In genomic region chr11:72752088-72752914, GRCh38 we compare ENCODE assay signal across 8 cellular contexts. TPM values are rescaled to one million over a fixed set of nuclear protein-coding genes. Genes with fewer than 3 reads are reported as not detected.
DNase-seq lines count a peak whose midpoint lies in the region; ATAC-seq and TF ChIP-seq lines count a peak whose summit lies in the region.

ARAP1 (minus strand) TSS chr11:72752408; CDS start chr11:72727128, 25,280 bp downstream.

- H3K4me3 ChIP-seq in ACC112 (ENCODE audit: low read depth, low read length), result peak within 1 kb of the TSS; percentile 95
- peak within 1 kb of the TSS; percentile 82 for H3K4me3 ChIP-seq in OCI-LY3 (ENCODE audit: low read length)
- peak within 1 kb of the TSS; percentile 68 for H3K4me3 ChIP-seq in epithelial cell of proximal tubule (ENCODE audit: low read depth, low read length)

- H3K27me3 ChIP-seq in ACC112 (ENCODE audit: insufficient read depth, low read length) (no peaks in the 10 kb centered on the region), OCI-LY3 (ENCODE audit: low read depth, low read length) (no peaks in the 10 kb centered on the region)

- H3K4me1 ChIP-seq in ACC112 (ENCODE audit: control insufficient read depth, insufficient read depth, low read length, unreplicated experiment), result peaks cover 19% of the 10 kb centered on the region
- H3K4me1 ChIP-seq in OCI-LY3 (ENCODE audit: low read length), result peaks cover 16% of the 10 kb centered on the region

- DNase-seq in activated T-cell treated with anti-CD3 and anti-CD28 coated beads for 24 hours (ENCODE audit: low read depth) (peak; percentile 64), epithelial cell of proximal tubule (ENCODE audit: low read depth) (no peak), mucosa of gallbladder (ENCODE audit: low spot score) (peak; percentile 68)
- peak; percentile 27 to 51 for DNase-seq in stimulated activated CD8-positive, alpha-beta memory T cell treated with anti-CD3 and anti-CD28 coated beads, Interleukin-4, amount 100 ng/mL, for 4 hours (ENCODE audit: low read depth in 2 of 2, low spot score in 1 of 2)

- H2AFZ ChIP-seq in ACC112 (ENCODE audit: low read length, unreplicated experiment), result peak within 1 kb of the TSS; percentile 93
- peak within 1 kb of the TSS; percentile 74 for H2AFZ ChIP-seq in OCI-LY3 (ENCODE audit: low read depth, low read length)

- TF ChIP-seq CTCF in OCI-LY3 (IDR thresholded peaks at IDR 0.05; ENCODE audit: low read depth, low read length), result no peak
- TF ChIP-seq CTCF in epithelial cell of proximal tubule (conservative IDR thresholded peaks at IDR 0.05; ENCODE audit: low read depth, low read length), result no peak

- no peaks in the 10 kb centered on the region for H3K36me3 ChIP-seq in ACC112 (ENCODE audit: insufficient read depth, low read length)
- no peaks in the 10 kb centered on the region for H3K36me3 ChIP-seq in OCI-LY3 (replicated peaks; ENCODE audit: low read depth, low read length)

- peak within 1 kb of the TSS; percentile 96 for H3K4me2 ChIP-seq in OCI-LY3 (ENCODE audit: low read length)

- no peaks in the 10 kb centered on the region for H3K9me3 ChIP-seq in OCI-LY3 (ENCODE audit: insufficient read depth, low read length)

- H3K79me2 ChIP-seq in ACC112 (ENCODE audit: control insufficient read depth, insufficient read depth, low read length, unreplicated experiment) (peaks cover 32% of the 10 kb centered on the region), OCI-LY3 (ENCODE audit: low read length) (peaks cover 24% of the 10 kb centered on the region)

- ATAC-seq in GM18858 (IDR thresholded peaks at IDR 0.05; ENCODE audit: unreplicated experiment) (peak; percentile 65), HG03354 (IDR thresholded peaks at IDR 0.05; ENCODE audit: poor library complexity, severe bottlenecking, unreplicated experiment) (peak; percentile 80)

- H3K9ac ChIP-seq in OCI-LY3 (ENCODE audit: low read length), result peak within 1 kb of the TSS; percentile 74

- no peak within 1 kb of the TSS for H3K27ac ChIP-seq in ACC112 (ENCODE audit: low read depth, low read length)
- peak within 1 kb of the TSS; percentile 5 for H3K27ac ChIP-seq in OCI-LY3 (ENCODE audit: low read length)

- no peaks in the 10 kb centered on the region for H4K20me1 ChIP-seq in OCI-LY3 (ENCODE audit: insufficient read depth, low read length)

RNA-seq across cellular contexts. Expression of gene ARAP1, which starts in this region (rescaled TPM):
- total RNA-seq in epithelial cell of proximal tubule (56.2 and 60.2 TPM in 2 replicates), mucosa of gallbladder (129 TPM)
